Comparison of ENCODE assay signal across 22 cellular contexts in genomic region chr11:73766763-73767162, GRCh38. TPM values are rescaled to one million over a fixed set of nuclear protein-coding genes. Genes with fewer than 3 reads are reported as not detected.
A peak's percentile ranks its signal among the peaks of the same experiment; 100 is the strongest.
DNase-seq lines count a peak whose midpoint lies in the region; ATAC-seq and TF ChIP-seq lines count a peak whose summit lies in the region.
"Had no signal": no experiment of that assay in that cellular context is flagged by ENCODE, and none has a peak within 500 bp of the region (broad histone marks: within the 10 kb centered on the region; RNA-seq: fewer than 3 reads in every experiment).

No MANE protein-coding gene starts in this region.

- H4K8ac ChIP-seq in neuronal stem cell (ENCODE audit: low read depth, low read length): no peak overlapping the region

- CTCF ChIA-PET in CD8-positive, alpha-beta T cell (lab: Charles Lee): interaction anchor here (1.4 kb wide), 1 partner anchor 12 kb away, joined by 7 read pairs; no protein-coding TSS in a partner anchor

- no peaks in the 10 kb centered on the region for H3K36me3 Mint-ChIP-seq in CD8-positive, alpha-beta T cell
- H3K36me3 Mint-ChIP-seq: CD14-positive monocyte had no signal

- no peaks in the 10 kb centered on the region for H3K9me3 Mint-ChIP-seq in CD8-positive, alpha-beta T cell
- H3K9me3 Mint-ChIP-seq: CD4-positive, alpha-beta T cell had no signal

- H3K23ac ChIP-seq in neuronal stem cell (ENCODE audit: low read depth, low read length, poor library complexity): no peak overlapping the region

- H2AK5ac ChIP-seq in neuronal stem cell (ENCODE audit: low read depth, low read length): no peak overlapping the region

- no peak overlapping the region for H3K4me2 ChIP-seq in neuronal stem cell (ENCODE audit: insufficient read depth, low read length, poor library complexity, severe bottlenecking)
- H3K4me2 ChIP-seq: BLaER1 treated with 17β-estradiol and CSF1 and Interleukin-3, amounts not matched to agents 10 nM and 100 nM had no signal

- H3K27ac ChIP-seq in RWPE2 (ENCODE audit: poor library complexity, severe bottlenecking): no peak overlapping the region
- H3K27ac ChIP-seq in neuronal stem cell (replicated peaks; ENCODE audit: low read length): no peak overlapping the region
- H3K27ac ChIP-seq in CD8-positive, alpha-beta T cell (ENCODE audit: low read depth, low read length): no peak overlapping the region
- H3K27ac ChIP-seq: 22Rv1; BLaER1 treated with 17β-estradiol and CSF1 and Interleukin-3, amounts not matched to agents 10 nM and 100 nM; GM23248 had no signal

- H3K14ac ChIP-seq in neuronal stem cell (ENCODE audit: low read length): no peak overlapping the region

- no peak overlapping the region for H3K18ac ChIP-seq in neuronal stem cell (ENCODE audit: low read length)

- no CpG with 5 or more reads among the region's 1 CpG for WGBS in neuronal stem cell (ENCODE audit: extremely low coverage in 2 of 2, insufficient read length in 2 of 2, insufficient replicate concordance in 1 of 2), 2 donors

- H3K4me1 ChIP-seq in RWPE2 (ENCODE audit: insufficient read depth, poor library complexity, severe bottlenecking) (no peaks in the 10 kb centered on the region), neuronal stem cell (ENCODE audit: control insufficient read depth in 2 of 2, insufficient read depth in 1 of 2, low read depth in 1 of 2, low read length in 2 of 2) (peaks cover 0 to 2% of the 10 kb centered on the region in 2 donors)
- no peaks in the 10 kb centered on the region for H3K4me1 ChIP-seq in CD8-positive, alpha-beta T cell (ENCODE audit: insufficient read depth, low read length)
- H3K4me1 ChIP-seq: BE2C had no signal

- no peaks in the 10 kb centered on the region for H3K27me3 ChIP-seq in RWPE2 (ENCODE audit: insufficient read depth, poor library complexity, severe bottlenecking)
- H3K27me3 ChIP-seq in neuronal stem cell (ENCODE audit: control insufficient read depth in 3 of 3, insufficient read depth in 3 of 3, low read depth in 1 of 3, low read length in 3 of 3): no peaks in the 10 kb centered on the region
- H3K27me3 ChIP-seq in CD8-positive, alpha-beta T cell (ENCODE audit: insufficient read depth, low read length): no peaks in the 10 kb centered on the region
- H3K27me3 ChIP-seq: BLaER1 treated with 17β-estradiol and CSF1 and Interleukin-3, amounts not matched to agents 10 nM and 100 nM had no signal

- H2AFZ ChIP-seq in neuronal stem cell (ENCODE audit: low read length): peak overlapping the region; percentile 46
- H2AFZ ChIP-seq: GM23248 had no signal

- H4K91ac ChIP-seq in neuronal stem cell (ENCODE audit: low read depth, low read length, poor library complexity): no peak overlapping the region

- H3K4me1 Mint-ChIP-seq in CD8-positive, alpha-beta T cell (ENCODE audit: low read depth): no peaks in the 10 kb centered on the region

- TF ChIP-seq CTCF in RWPE2 (IDR thresholded peaks at IDR 0.05; ENCODE audit: poor library complexity, severe bottlenecking): no peak
- TF ChIP-seq CTCF in CD8-positive, alpha-beta T cell (IDR thresholded peaks at IDR 0.05): no peak

- no peak overlapping the region for H2BK120ac ChIP-seq in neuronal stem cell (ENCODE audit: low read depth, low read length)

- H2BK12ac ChIP-seq in neuronal stem cell (ENCODE audit: low read length): no peak overlapping the region

- H3K9me3 ChIP-seq in RWPE2 (ENCODE audit: severe bottlenecking) (no peaks in the 10 kb centered on the region), neuronal stem cell (replicated peaks in 1 of 2; ENCODE audit: control insufficient read depth in 2 of 2, insufficient read depth in 1 of 2, low read depth in 1 of 2, low read length in 2 of 2) (no peaks in the 10 kb centered on the region)
- H3K9me3 ChIP-seq in CD8-positive, alpha-beta T cell (ENCODE audit: low read length): no peaks in the 10 kb centered on the region
- H3K9me3 ChIP-seq: BE2C; BLaER1 treated with 17β-estradiol and CSF1 and Interleukin-3, amounts not matched to agents 10 nM and 100 nM had no signal

- peak; percentile 52 for DNase-seq in NCI-H2227 treated with DMSO at 0.1 percent for 48 hours (lab: John Stamatoyannopoulos, UW)
- DNase-seq in NCI-H2227 (lab: John Stamatoyannopoulos, UW; ENCODE audit: unreplicated experiment): no peak
- DNase-seq in RWPE2 (ENCODE audit: low spot score): no peak
- no peak for DNase-seq in neuronal stem cell (ENCODE audit: low spot score)
- DNase-seq in superior temporal gyrus (ENCODE audit: extremely low spot score): peak; percentile 37
- no peak for DNase-seq in NCI-H146 treated with DMSO at 0.1 percent for 48 hours (lab: John Stamatoyannopoulos, UW; ENCODE audit: unreplicated experiment)
- no peak for DNase-seq in CD8-positive, alpha-beta T cell
- no peak for DNase-seq in AG08396 (ENCODE audit: low spot score)
- DNase-seq: AML-193; BE2C; Calu3; CD4-positive, alpha-beta T cell; COR-L47; DMS53; DMS79 treated with DMSO at 0.1 percent for 48 hours; GF-D8; GM23248; H7; HCEC 1CT had no signal

- POLR2A ChIA-PET in CD8-positive, alpha-beta T cell (lab: Charles Lee): interaction anchor here (1.3 kb wide), 1 partner anchor 12 kb away, joined by 3 read pairs; no protein-coding TSS in a partner anchor

- no peak overlapping the region for H3K27ac Mint-ChIP-seq in CD8-positive, alpha-beta T cell
- H3K27ac Mint-ChIP-seq: CD14-positive monocyte; CD4-positive, alpha-beta T cell had no signal

- ATAC-seq in RWPE2 (ENCODE audit: low read depth): peak; percentile 23; the same call in 1 of the 3 replicates
- no peak for ATAC-seq in CD8-positive, alpha-beta T cell

- H3K27me3 Mint-ChIP-seq in CD8-positive, alpha-beta T cell (ENCODE audit: low read depth): peaks cover 5% of the 10 kb centered on the region

- no peak overlapping the region for H3K4ac ChIP-seq in neuronal stem cell (ENCODE audit: low read length)

- H3K36me3 ChIP-seq in RWPE2 (ENCODE audit: low read depth) (no peaks in the 10 kb centered on the region), neuronal stem cell (replicated peaks in 1 of 2; ENCODE audit: control insufficient read depth in 2 of 2, insufficient read depth in 2 of 2, low read length in 2 of 2) (no peaks in the 10 kb centered on the region)
- H3K36me3 ChIP-seq in CD8-positive, alpha-beta T cell (ENCODE audit: insufficient read depth, low read length): no peaks in the 10 kb centered on the region
- H3K36me3 ChIP-seq: BE2C; BLaER1 treated with 17β-estradiol and CSF1 and Interleukin-3, amounts not matched to agents 10 nM and 100 nM had no signal

- H3K4me3 ChIP-seq in RWPE2 (ENCODE audit: severe bottlenecking): no peak overlapping the region
- H3K4me3 ChIP-seq in neuronal stem cell (ENCODE audit: low read length in 2 of 2): no peak overlapping the region
- H3K4me3 ChIP-seq in CD8-positive, alpha-beta T cell (ENCODE audit: low read depth, low read length): no peak overlapping the region
- H3K4me3 ChIP-seq: BLaER1 treated with 17β-estradiol and CSF1 and Interleukin-3, amounts not matched to agents 10 nM and 100 nM; GM23248 had no signal

- intact Hi-C loops in CD8-positive, alpha-beta T cell (cut with DNase I, micrococcal nuclease): loop anchor here in 1 of 2 experiments (10.0 kb wide), 1 partner anchor 622 kb away; the partner anchor contains the start of gene FCHSD2

- no peak overlapping the region for H3K9ac ChIP-seq in neuronal stem cell (ENCODE audit: low read depth, low read length, poor library complexity)
- H3K9ac ChIP-seq: BLaER1 treated with 17β-estradiol and CSF1 and Interleukin-3, amounts not matched to agents 10 nM and 100 nM; GM23248 had no signal

- H3K4me3 Mint-ChIP-seq in CD8-positive, alpha-beta T cell: no peak overlapping the region
- H3K4me3 Mint-ChIP-seq: CD14-positive monocyte; CD4-positive, alpha-beta T cell had no signal

- no peak overlapping the region for H2BK5ac ChIP-seq in neuronal stem cell (ENCODE audit: low read length)

- H3K79me1 ChIP-seq in neuronal stem cell (ENCODE audit: low read depth, low read length): no peaks in the 10 kb centered on the region

- H2BK15ac ChIP-seq in neuronal stem cell (ENCODE audit: low read length): no peak overlapping the region

RNA-seq across cellular contexts. Expression of gene RAB6A, which starts 5.9 kb away (rescaled TPM):
- polyA plus RNA-seq in neuronal stem cell (2013, experiment 1 of 2): 50.2 TPM
- 51.7 TPM for polyA plus RNA-seq in neuronal stem cell (2013, experiment 2 of 2)
- total RNA-seq in CD8-positive, alpha-beta T cell: 10 to 100 TPM; 43.7 to 53.3 TPM

RNA-seq across cellular contexts. Expression of gene MRPL48, which starts 20.9 kb away (rescaled TPM):
- polyA plus RNA-seq in neuronal stem cell (2013, experiment 1 of 2): 51.6 TPM
- polyA plus RNA-seq in neuronal stem cell (2013, experiment 2 of 2): 56.4 TPM
- total RNA-seq in CD8-positive, alpha-beta T cell: 10 to 100 TPM; 10.2 to 13.7 TPM

Comparison
In these comparisons a context has a peak if more than half of its experiments do, and no peak if none do; other contexts are left out.
1. DNase-seq: peak in NCI-H2227 treated with DMSO at 0.1 percent for 48 hours (single experiment) and superior temporal gyrus (single experiment); none in NCI-H2227 (single experiment), RWPE2 (single experiment), neuronal stem cell (single experiment), NCI-H146 treated with DMSO at 0.1 percent for 48 hours (single experiment), CD8-positive, alpha-beta T cell (0 of 7) and AG08396 (single experiment).